ENCODE assay signal across 7 cellular contexts in genomic region chr2:98935111-98935770, GRCh38. TPM values are rescaled to one million over a fixed set of nuclear protein-coding genes. Genes with fewer than 3 reads are reported as not detected.
DNase-seq lines count a peak whose midpoint lies in the region; ATAC-seq and TF ChIP-seq lines count a peak whose summit lies in the region.

No MANE protein-coding gene starts in this region.

- no peak overlapping the region for H3K9ac ChIP-seq in H9 (ENCODE audit: extremely low read depth, insufficient read length, low read length)

- TF ChIP-seq EP300 in gastroesophageal sphincter (IDR thresholded peaks at IDR 0.05), result no peak

- H3K9me3 ChIP-seq in H9 (ENCODE audit: control insufficient read depth, low read depth, low read length), result no peaks in the 10 kb centered on the region
- H3K9me3 ChIP-seq in PC-9 (ENCODE audit: insufficient read depth, low read depth), result no peaks in the 10 kb centered on the region
- no peaks in the 10 kb centered on the region for H3K9me3 ChIP-seq in gastroesophageal sphincter
- H3K9me3 ChIP-seq in gastrocnemius medialis, result no peaks in the 10 kb centered on the region

- ATAC-seq in gastroesophageal sphincter (no peak), gastrocnemius medialis (no peak), GM21786 (IDR thresholded peaks at IDR 0.05; ENCODE audit: unreplicated experiment) (no peak)

- no peaks in the 10 kb centered on the region for H3K79me1 ChIP-seq in H9 (ENCODE audit: insufficient read depth, low read depth, low read length, poor library complexity, severe bottlenecking)

- H3K23me2 ChIP-seq in H9 (ENCODE audit: insufficient read length, low read depth, low read length, poor library complexity, severe bottlenecking), result peaks cover 8% of the 10 kb centered on the region

- in situ Hi-C loops in gastrocnemius medialis (cut with MboI; ENCODE audit: low sequenced_read_pairs in 4 of 4), result no loop called here

- H3T11ph ChIP-seq in H9 (ENCODE audit: low read length), result no peak overlapping the region

- no peaks in the 10 kb centered on the region; a peak in 2 of 5 replicates for H3K9me3 Mint-ChIP-seq in H9

- peak overlapping the region; percentile 54 to 78 for H3K4me3 Mint-ChIP-seq in H9

- CTCF ChIA-PET in PC-9 (lab: Charles Lee), result no interaction called here

- no peak for TF ChIP-seq POLR2A in gastroesophageal sphincter (IDR thresholded peaks at IDR 0.05)
- no peak for TF ChIP-seq POLR2A in gastrocnemius medialis (IDR thresholded peaks at IDR 0.05)

- no peak overlapping the region for H4K5ac ChIP-seq in H9 (ENCODE audit: insufficient read length, low read depth, low read length)

- no peak overlapping the region for H3K23ac ChIP-seq in H9 (ENCODE audit: insufficient read length, low read depth, low read length)

- intact Hi-C loops in PC-9 (cut with micrococcal nuclease; ENCODE audit: unreplicated experiment), result loop anchor here (2.0 to 5.0 kb wide), 2 partner anchors 26 to 288 kb away; no protein-coding TSS in a partner anchor
- intact Hi-C loops in gastrocnemius medialis (cut with DNase I; ENCODE audit: low total_unique reads), result no loop called here

- H3K79me2 ChIP-seq in H9 (ENCODE audit: insufficient read depth, low read length) (no peaks in the 10 kb centered on the region), PC-9 (ENCODE audit: low read depth) (no peaks in the 10 kb centered on the region)

- H3K36me3 Mint-ChIP-seq in H9 (ENCODE audit: insufficient read depth in 1 of 3, low read depth in 3 of 3), result peaks cover 0 to 2% (median 0%) of the 10 kb centered on the region in 3 experiments; a peak in 1 of 7 replicates

- no peaks in the 10 kb centered on the region for H3K36me3 ChIP-seq in PC-9 (ENCODE audit: low read depth)
- H3K36me3 ChIP-seq in gastroesophageal sphincter, result no peaks in the 10 kb centered on the region
- no peaks in the 10 kb centered on the region for H3K36me3 ChIP-seq in gastrocnemius medialis

- BruUV-seq in PC-9 (replicated peaks; lab: Mats Ljungman, UMichigan), result no TSS peak

- POLR2A ChIA-PET in PC-9 (lab: Charles Lee; ENCODE audit: unreplicated experiment), result interaction anchor here (0.6 kb wide), 1 partner anchor 27 kb away, joined by 3 read pairs; no protein-coding TSS in a partner anchor

- no peak overlapping the region for H4K91ac ChIP-seq in H9 (ENCODE audit: insufficient read length, low read depth, low read length)

- WGBS in H9 (ENCODE audit: extremely low coverage, insufficient read length, low lambda C conversion rate), result no CpG with 5 or more reads among the region's 19 CpGs
- WGBS in gastroesophageal sphincter (ENCODE audit: low coverage in 1 of 2), 2 donors, result 26 to 31% methylated on average over 10 to 12 of the region's 19 CpGs

- H4K8ac ChIP-seq in H9 (replicated peaks; ENCODE audit: insufficient read length, low read depth, low read length), result no peak overlapping the region

- H2BK20ac ChIP-seq in H9 (ENCODE audit: low read depth, low read length, poor library complexity, severe bottlenecking), result no peak overlapping the region

- H3K9me2 ChIP-seq in PC-9 (ENCODE audit: insufficient read depth), result no peaks in the 10 kb centered on the region

- DNase-seq in H9 (no peak), PC-9 (no peak), gastrocnemius medialis (no peak), NCI-H2227 treated with DMSO at 0.1 percent for 48 hours (lab: John Stamatoyannopoulos, UW) (no peak), KG1 (lab: John Stamatoyannopoulos, UW) (no peak)

- peak overlapping the region; percentile 54; the same call in 1 of the 2 replicates for H3K4me3 ChIP-seq in PC-9
- H3K4me3 ChIP-seq in gastroesophageal sphincter, result peak overlapping the region; percentile 37 to 55
- H3K4me3 ChIP-seq in gastrocnemius medialis, result peak overlapping the region; percentile 32 to 50 (median 46)

- no peaks in the 10 kb centered on the region for H3F3A ChIP-seq in PC-9 (ENCODE audit: insufficient read depth, low read depth)

- no peak overlapping the region for H2BK15ac ChIP-seq in H9 (ENCODE audit: low read depth, low read length)

- H2AFZ ChIP-seq in H9 (ENCODE audit: low read length) (no peak overlapping the region), PC-9 (no peak overlapping the region)

- H4K20me1 ChIP-seq in H9 (ENCODE audit: control insufficient read depth, insufficient read depth, insufficient read length), result no peaks in the 10 kb centered on the region
- H4K20me1 ChIP-seq in PC-9 (ENCODE audit: insufficient read depth), result no peaks in the 10 kb centered on the region

- no peak overlapping the region for H3K56ac ChIP-seq in H9 (ENCODE audit: insufficient read length, low read depth, low read length)

- no peak overlapping the region for H2AK5ac ChIP-seq in H9 (ENCODE audit: insufficient read length, low read length)

- peaks cover 28% of the 10 kb centered on the region; the same call in 1 of the 2 replicates for H3K27me3 ChIP-seq in H9 (ENCODE audit: insufficient read depth, low read length)
- H3K27me3 ChIP-seq in PC-9 (ENCODE audit: insufficient read depth, low read depth), result peaks cover 47% of the 10 kb centered on the region
- H3K27me3 ChIP-seq in gastroesophageal sphincter, result peaks cover 50% of the 10 kb centered on the region
- peaks cover 4 to 35% (median 22%) of the 10 kb centered on the region in 3 donors for H3K27me3 ChIP-seq in gastrocnemius medialis

- peaks cover 5 to 8% of the 10 kb centered on the region in 2 experiments for H3K4me1 Mint-ChIP-seq in H9

- no peak overlapping the region for H3K18ac ChIP-seq in H9 (ENCODE audit: insufficient read length, low read depth, low read length)

- TF ChIP-seq CTCF in H9 (conservative IDR thresholded peaks at IDR 0.05), result no peak
- no peak for TF ChIP-seq CTCF in PC-9 (conservative IDR thresholded peaks at IDR 0.05)
- TF ChIP-seq CTCF in gastroesophageal sphincter (IDR thresholded peaks at IDR 0.05), result no peak
- TF ChIP-seq CTCF in gastrocnemius medialis (IDR thresholded peaks at IDR 0.05 in 4 of 5, conservative IDR thresholded peaks at IDR 0.05 in 1 of 5), result no peak

- H3K27ac Mint-ChIP-seq in H9, result no peak overlapping the region

- H3K27me3 Mint-ChIP-seq in H9 (ENCODE audit: low read depth), result peaks cover 73% of the 10 kb centered on the region

- H3K14ac ChIP-seq in H9 (ENCODE audit: insufficient read depth, low read length), result no peak overlapping the region

- H2BK5ac ChIP-seq in H9 (ENCODE audit: insufficient read length, low read length), result no peak overlapping the region

- H2BK12ac ChIP-seq in H9 (ENCODE audit: insufficient read length, low read depth, low read length), result no peak overlapping the region

- H3K27ac ChIP-seq in H9 (ENCODE audit: insufficient read length, low read depth, low read length) (no peak overlapping the region), PC-9 (no peak overlapping the region), gastroesophageal sphincter (no peak overlapping the region), gastrocnemius medialis (no peak overlapping the region)

- H3K4me2 ChIP-seq in H9 (ENCODE audit: insufficient read depth, insufficient read length, low read length) (peak overlapping the region; percentile 83), PC-9 (peak overlapping the region; percentile 78)

- H3K4me1 ChIP-seq in H9 (ENCODE audit: insufficient read depth, low read length), result no peaks in the 10 kb centered on the region
- H3K4me1 ChIP-seq in PC-9 (replicated peaks; ENCODE audit: insufficient read depth), result no peaks in the 10 kb centered on the region
- peaks cover 0 to 22% (median 4%) of the 10 kb centered on the region in 3 donors for H3K4me1 ChIP-seq in gastroesophageal sphincter
- peaks cover 0 to 5% of the 10 kb centered on the region in 2 donors for H3K4me1 ChIP-seq in gastrocnemius medialis

- no peak overlapping the region for H3K4ac ChIP-seq in H9 (ENCODE audit: low read depth, low read length)

- no peak overlapping the region for H2BK120ac ChIP-seq in H9 (ENCODE audit: low read depth, low read length, poor library complexity, severe bottlenecking)

RNA-seq across cellular contexts. Expression of gene CRACDL, which starts 0.8 kb away (rescaled TPM):
- total RNA-seq in H9 (2021) (0.29 and 0.48 TPM in 2 replicates), PC-9 (2021) (29.6 and 33.7 TPM in 2 replicates), gastroesophageal sphincter (1 to 10 TPM in 3 of 4 donors, under 1 TPM in 1; 0.94 to 5.8 (median 1.8) TPM), gastrocnemius medialis (10 to 100 TPM in 1 of 4 donors, 1 to 10 TPM in 2, under 1 TPM in 1; 0.71 to 18.2 (median 2.9) TPM)
